19 cellular contexts compared by ENCODE assay signal in genomic region chr16:81520151-81520470, GRCh38.
DNase-seq lines count a peak whose midpoint lies in the region; ATAC-seq lines count a peak whose summit lies in the region.
"Had no signal": no experiment of that assay in that cellular context is flagged by ENCODE, and none has a peak within 500 bp of the region (broad histone marks: within the 10 kb centered on the region; RNA-seq: fewer than 3 reads in every experiment).

No MANE protein-coding gene starts in this region.

- H3K4me1 Mint-ChIP-seq in IgD-negative memory B cell, result peaks cover 21 to 26% (median 21%) of the 10 kb centered on the region in 3 donors
- peaks cover 33% of the 10 kb centered on the region for H3K4me1 Mint-ChIP-seq in T-helper 17 cell
- peaks cover 39 to 49% (median 42%) of the 10 kb centered on the region in 3 donors for H3K4me1 Mint-ChIP-seq in naive B cell

- ATAC-seq in T-helper 17 cell (no peak), naive B cell (ENCODE audit: low read depth in 2 of 2) (no peak), GM18870 (IDR thresholded peaks at IDR 0.05; ENCODE audit: unreplicated experiment) (no peak), HG02571 (IDR thresholded peaks at IDR 0.05; ENCODE audit: unreplicated experiment) (no peak), GM21576 (IDR thresholded peaks at IDR 0.05; ENCODE audit: unreplicated experiment) (no peak)

- H3K27ac Mint-ChIP-seq in IgD-negative memory B cell (peak overlapping the region; percentile 72 to 97 (median 95)), T-helper 17 cell (peak overlapping the region; percentile 99), naive B cell (peak overlapping the region; percentile 78 to 95 (median 84))

- peak overlapping the region in 5 of 11 experiments; percentile 1 to 37 (median 26); a peak in 6 of 22 replicates for H3K9ac ChIP-seq in BLaER1 treated with 17β-estradiol and CSF1 and Interleukin-3, amounts not matched to agents 10 nM and 100 nM

- H3K36me3 Mint-ChIP-seq in IgD-negative memory B cell, result no peaks in the 10 kb centered on the region
- H3K36me3 Mint-ChIP-seq in T-helper 17 cell (ENCODE audit: low read depth), result no peaks in the 10 kb centered on the region
- H3K36me3 Mint-ChIP-seq in naive B cell, result no peaks in the 10 kb centered on the region

- H3K9me3 ChIP-seq in BLaER1 treated with 17β-estradiol and CSF1 and Interleukin-3, amounts not matched to agents 10 nM and 100 nM (replicated peaks in 1 of 11), result no peaks in the 10 kb centered on the region
- no peaks in the 10 kb centered on the region for H3K9me3 ChIP-seq in T-helper 17 cell (ENCODE audit: control insufficient read depth, low read length, poor library complexity, severe bottlenecking)
- H3K9me3 ChIP-seq: BE2C, pancreas, thoracic aorta had no signal

- peaks cover 45 to 79% (median 61%) of the 10 kb centered on the region in 10 experiments for H3K4me1 ChIP-seq in BLaER1 treated with 17β-estradiol and CSF1 and Interleukin-3, amounts not matched to agents 10 nM and 100 nM
- H3K4me1 ChIP-seq: BE2C had no signal

- peak overlapping the region in 2 of 4 donors; percentile 58 to 68 for H3K4me3 Mint-ChIP-seq in IgD-negative memory B cell
- no peak overlapping the region for H3K4me3 Mint-ChIP-seq in T-helper 17 cell
- no peak overlapping the region for H3K4me3 Mint-ChIP-seq in naive B cell
- H3K4me3 Mint-ChIP-seq: activated naive CD8-positive, alpha-beta T cell had no signal

- peaks cover 100% of the 10 kb centered on the region in 11 experiments for H4K20me1 ChIP-seq in BLaER1 treated with 17β-estradiol and CSF1 and Interleukin-3, amounts not matched to agents 10 nM and 100 nM

- no peaks in the 10 kb centered on the region for H3K27me3 Mint-ChIP-seq in IgD-negative memory B cell
- no peaks in the 10 kb centered on the region for H3K27me3 Mint-ChIP-seq in T-helper 17 cell
- no peaks in the 10 kb centered on the region for H3K27me3 Mint-ChIP-seq in naive B cell
- H3K27me3 Mint-ChIP-seq: activated naive CD8-positive, alpha-beta T cell had no signal

- peak overlapping the region in 9 of 11 experiments; percentile 3 to 58 (median 41); a peak in 15 of 22 replicates for H3K27ac ChIP-seq in BLaER1 treated with 17β-estradiol and CSF1 and Interleukin-3, amounts not matched to agents 10 nM and 100 nM
- H3K27ac ChIP-seq: pancreas, thoracic aorta had no signal

- H3K4me2 ChIP-seq in BLaER1 treated with 17β-estradiol and CSF1 and Interleukin-3, amounts not matched to agents 10 nM and 100 nM, result peak overlapping the region; percentile 64 to 91 (median 81)

- no peaks in the 10 kb centered on the region for H3K27me3 ChIP-seq in BLaER1 treated with 17β-estradiol and CSF1 and Interleukin-3, amounts not matched to agents 10 nM and 100 nM
- H3K27me3 ChIP-seq: BE2C, pancreas had no signal

- 0 out of 20 replicates have a peak overlapping the region, but pooled peaks of 1 of the 10 experiments have one; percentile 4 for H3K4me3 ChIP-seq in BLaER1 treated with 17β-estradiol and CSF1 and Interleukin-3, amounts not matched to agents 10 nM and 100 nM
- H3K4me3 ChIP-seq: pancreas, thoracic aorta had no signal

- DNase-seq in T-helper 17 cell, result no peak
- no peak for DNase-seq in naive B cell
- no peak for DNase-seq in pons (ENCODE audit: low spot score)
- DNase-seq: BE2C; DND-41; Karpas-422; mesendoderm; NCI-H1694 treated with DMSO at 0.1 percent for 48 hours; NCI-H526 treated with DMSO at 0.1 percent for 48 hours; SHP77; stimulated activated CD4-positive, alpha-beta T cell treated with anti-CD3 and anti-CD28 coated beads, Interleukin-12 subunit alpha, Interleukin-12 subunit beta, amount 100 ng/mL, for 4 hours had no signal

- H3K36me3 ChIP-seq in BLaER1 treated with 17β-estradiol and CSF1 and Interleukin-3, amounts not matched to agents 10 nM and 100 nM, result peaks cover 39 to 71% (median 55%) of the 10 kb centered on the region in 11 experiments
- H3K36me3 ChIP-seq: BE2C, pancreas, thoracic aorta had no signal

- H3K9me3 Mint-ChIP-seq in IgD-negative memory B cell, result no peaks in the 10 kb centered on the region
- H3K9me3 Mint-ChIP-seq in naive B cell, result no peaks in the 10 kb centered on the region
